In the genomic region with DNA sequence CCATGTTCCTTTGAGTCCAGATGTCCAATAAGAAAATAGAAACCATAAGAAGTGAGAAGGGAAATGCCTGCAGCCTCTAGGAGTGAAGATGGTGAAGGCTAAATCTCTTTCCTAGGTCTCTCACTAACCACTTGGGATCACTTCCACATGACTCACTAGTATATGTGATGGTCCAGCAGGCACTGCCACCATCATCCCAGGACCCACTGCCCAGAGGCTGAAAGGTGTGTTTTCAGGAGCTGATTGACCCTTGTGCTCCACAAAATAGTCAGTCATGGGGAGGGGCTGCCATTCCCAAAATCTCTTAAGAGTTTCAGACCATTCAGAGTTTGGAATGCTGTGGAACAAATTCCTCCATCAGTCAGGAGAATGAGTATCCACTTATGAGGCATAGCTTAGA, we compare ENCODE assay signal across 13 cellular contexts. TPM values are rescaled to one million over a fixed set of nuclear protein-coding genes. Genes with fewer than 3 reads are reported as not detected.
DNase-seq lines count a peak whose midpoint lies in the region; ATAC-seq and TF ChIP-seq lines count a peak whose summit lies in the region.
"Had no signal": no experiment of that assay in that cellular context is flagged by ENCODE, and none has a peak within 500 bp of the region (broad histone marks: within the 10 kb centered on the region; RNA-seq: fewer than 3 reads in every experiment).

No MANE protein-coding gene starts in this region.

- H4K91ac ChIP-seq in trophoblast cell (ENCODE audit: low read depth, low read length), result peak overlapping the region; percentile 83

- intact Hi-C loops in colonic mucosa (cut with DNase I), result no loop called here

- H4K8ac ChIP-seq in trophoblast cell (ENCODE audit: low read depth, low read length), result peak overlapping the region; percentile 44

- H3K27me3 Mint-ChIP-seq in T-cell, result no peaks in the 10 kb centered on the region

- peaks cover 16% of the 10 kb centered on the region for H3K79me1 ChIP-seq in trophoblast cell (ENCODE audit: low read length)

- H3K4me1 ChIP-seq in BLaER1 treated with 17β-estradiol and CSF1 and Interleukin-3, amounts not matched to agents 10 nM and 100 nM, result peaks cover 91 to 100% (median 99%) of the 10 kb centered on the region in 10 experiments
- peaks cover 28% of the 10 kb centered on the region for H3K4me1 ChIP-seq in DND-41 (ENCODE audit: insufficient read depth, low read length)
- H3K4me1 ChIP-seq in trophoblast cell (ENCODE audit: control insufficient read depth in 1 of 2, insufficient read depth in 2 of 2, low read length in 2 of 2), result peaks cover 33 to 37% of the 10 kb centered on the region in 2 experiments
- H3K4me1 ChIP-seq in colonic mucosa, result no peaks in the 10 kb centered on the region
- H3K4me1 ChIP-seq: BE2C had no signal

- H3K14ac ChIP-seq in trophoblast cell (ENCODE audit: low read length), result peak overlapping the region; percentile 38

- H3K27ac Mint-ChIP-seq in T-cell, result peak overlapping the region; percentile 82 to 92

- peaks cover 65 to 70% (median 69%) of the 10 kb centered on the region in 3 donors for H3K4me1 Mint-ChIP-seq in T-cell

- TF ChIP-seq CTCF in DND-41 (IDR thresholded peaks at IDR 0.05; ENCODE audit: borderline replicate concordance, extremely low read depth, low read length, poor library complexity, severe bottlenecking), result no peak
- TF ChIP-seq CTCF in colonic mucosa (IDR thresholded peaks at IDR 0.05), result no peak

- H3K18ac ChIP-seq in trophoblast cell (ENCODE audit: low read length), result peak overlapping the region; percentile 50

- POLR2A ChIA-PET in T-cell (lab: Charles Lee), result no interaction called here

- DNase-seq in DND-41, result no peak
- DNase-seq in T-cell, result no peak
- DNase-seq in trophoblast cell, result peak; percentile 75 to 81
- DNase-seq in activated T-cell treated with anti-CD3 and anti-CD28 coated beads for 4 hours, result no peak
- DNase-seq in DMS53 (lab: John Stamatoyannopoulos, UW), result no peak
- DNase-seq in colonic mucosa, result no peak
- DNase-seq: BE2C, DMS79 treated with DMSO at 0.1 percent for 48 hours, GDM1 had no signal

- H3K4ac ChIP-seq in trophoblast cell (ENCODE audit: low read depth, low read length), result peak overlapping the region; percentile 35

- no peak overlapping the region for H3K4me3 Mint-ChIP-seq in T-cell

- H3K4me3 ChIP-seq in BLaER1 treated with 17β-estradiol and CSF1 and Interleukin-3, amounts not matched to agents 10 nM and 100 nM, result no peak overlapping the region
- no peak overlapping the region for H3K4me3 ChIP-seq in DND-41 (ENCODE audit: low read depth in 1 of 2, low read length in 2 of 2)
- no peak overlapping the region for H3K4me3 ChIP-seq in trophoblast cell (ENCODE audit: low read depth, low read length)
- no peak overlapping the region for H3K4me3 ChIP-seq in colonic mucosa
- H3K4me3 ChIP-seq: K562 had no signal

- H4K12ac ChIP-seq in trophoblast cell (ENCODE audit: low read depth, low read length), result no peak overlapping the region

- H2AFZ ChIP-seq in DND-41 (ENCODE audit: low read depth, low read length) (no peak overlapping the region), trophoblast cell (ENCODE audit: insufficient read depth, low read length, poor library complexity) (no peak overlapping the region)

- H4K20me1 ChIP-seq in BLaER1 treated with 17β-estradiol and CSF1 and Interleukin-3, amounts not matched to agents 10 nM and 100 nM, result peaks cover 0 to 41% (median 11%) of the 10 kb centered on the region in 11 experiments; a peak in 13 of 22 replicates
- peaks cover 39% of the 10 kb centered on the region for H4K20me1 ChIP-seq in DND-41 (ENCODE audit: insufficient read depth, low read length)

- H3K23ac ChIP-seq in trophoblast cell (ENCODE audit: low read length), result no peak overlapping the region

- peak overlapping the region; percentile 87 for H2BK12ac ChIP-seq in trophoblast cell (ENCODE audit: low read length)

- H3K9me3 Mint-ChIP-seq in T-cell, result no peaks in the 10 kb centered on the region

- peak overlapping the region; percentile 52 for H2BK5ac ChIP-seq in trophoblast cell (ENCODE audit: low read depth, low read length, poor library complexity)

- peaks cover 7 to 100% (median 76%) of the 10 kb centered on the region in 11 experiments; a peak in 20 of 22 replicates for H3K36me3 ChIP-seq in BLaER1 treated with 17β-estradiol and CSF1 and Interleukin-3, amounts not matched to agents 10 nM and 100 nM
- peaks cover 29% of the 10 kb centered on the region for H3K36me3 ChIP-seq in DND-41 (ENCODE audit: insufficient read depth, low read length)
- H3K36me3 ChIP-seq in trophoblast cell (ENCODE audit: control insufficient read depth in 1 of 2, insufficient read depth in 2 of 2, low read length in 2 of 2), result peaks cover 0 to 2% of the 10 kb centered on the region in 2 experiments
- no peaks in the 10 kb centered on the region for H3K36me3 ChIP-seq in colonic mucosa
- H3K36me3 ChIP-seq: BE2C had no signal

- H3K27ac ChIP-seq in BLaER1 treated with 17β-estradiol and CSF1 and Interleukin-3, amounts not matched to agents 10 nM and 100 nM, result peak overlapping the region in 9 of 11 experiments; percentile 16 to 98 (median 63); a peak in 16 of 22 replicates
- peak overlapping the region; percentile 19 for H3K27ac ChIP-seq in DND-41 (ENCODE audit: low read length)
- H3K27ac ChIP-seq in trophoblast cell (ENCODE audit: low read depth, low read length), result peak overlapping the region; percentile 56
- no peak overlapping the region for H3K27ac ChIP-seq in colonic mucosa
- H3K27ac ChIP-seq: HL-60 had no signal

- H3K79me2 ChIP-seq in DND-41 (ENCODE audit: insufficient read depth, low read length) (peaks cover 95% of the 10 kb centered on the region), trophoblast cell (ENCODE audit: control insufficient read depth, insufficient read depth, low read length, poor library complexity) (peaks cover 7% of the 10 kb centered on the region)

- peak overlapping the region in 1 of 11 experiments; percentile 32; a peak in 1 of 22 replicates for H3K9ac ChIP-seq in BLaER1 treated with 17β-estradiol and CSF1 and Interleukin-3, amounts not matched to agents 10 nM and 100 nM
- H3K9ac ChIP-seq in DND-41 (ENCODE audit: low read depth, low read length), result no peak overlapping the region
- no peak overlapping the region for H3K9ac ChIP-seq in trophoblast cell (ENCODE audit: low read length)
- no peak overlapping the region for H3K9ac ChIP-seq in colonic mucosa (ENCODE audit: low read depth in 2 of 2, low read length in 2 of 2)

- peak overlapping the region; percentile 69 for H2BK120ac ChIP-seq in trophoblast cell (ENCODE audit: insufficient read depth, low read length, poor library complexity)

- H2AK5ac ChIP-seq in trophoblast cell (ENCODE audit: low read length), result peak overlapping the region; percentile 65

- H3K9me3 ChIP-seq in BLaER1 treated with 17β-estradiol and CSF1 and Interleukin-3, amounts not matched to agents 10 nM and 100 nM (replicated peaks in 1 of 11), result no peaks in the 10 kb centered on the region
- H3K9me3 ChIP-seq in DND-41 (ENCODE audit: insufficient read depth, low read length, severe bottlenecking) (no peaks in the 10 kb centered on the region), trophoblast cell (ENCODE audit: insufficient read depth, low read depth, low read length) (peaks cover 2% of the 10 kb centered on the region), colonic mucosa (no peaks in the 10 kb centered on the region)
- H3K9me3 ChIP-seq: BE2C had no signal

- ATAC-seq in DND-41 (ENCODE audit: insufficient read depth, low read depth), result no peak
- ATAC-seq in T-cell (replicated peaks in 1 of 4), result no peak
- ATAC-seq: HCT116, K562 had no signal

- CTCF ChIA-PET in T-cell (lab: Charles Lee), result interaction anchor here in 1 of 2 donors (0.5 kb wide), 1 partner anchor 393 kb away, joined by 6 read pairs; no protein-coding TSS in a partner anchor

- no peaks in the 10 kb centered on the region for H3K36me3 Mint-ChIP-seq in T-cell

- no peaks in the 10 kb centered on the region for H3K27me3 ChIP-seq in BLaER1 treated with 17β-estradiol and CSF1 and Interleukin-3, amounts not matched to agents 10 nM and 100 nM
- no peaks in the 10 kb centered on the region for H3K27me3 ChIP-seq in DND-41 (ENCODE audit: insufficient read depth, low read length, poor library complexity)
- no peaks in the 10 kb centered on the region for H3K27me3 ChIP-seq in trophoblast cell (ENCODE audit: insufficient read depth, low read length)
- no peaks in the 10 kb centered on the region for H3K27me3 ChIP-seq in colonic mucosa

- peak overlapping the region; percentile 17 to 99 (median 94) for H3K4me2 ChIP-seq in BLaER1 treated with 17β-estradiol and CSF1 and Interleukin-3, amounts not matched to agents 10 nM and 100 nM
- H3K4me2 ChIP-seq in DND-41 (ENCODE audit: insufficient read depth, low read length), result no peak overlapping the region
- no peak overlapping the region for H3K4me2 ChIP-seq in trophoblast cell (ENCODE audit: low read length)

RNA-seq across cellular contexts. Expression of a gene that starts 22.9 kb away (rescaled TPM):
- total RNA-seq in T-cell, result 10 to 100 TPM; 29.7 to 44.0 (median 36.8) TPM
- polyA plus RNA-seq in trophoblast cell (2013), result 67.0 and 69.0 TPM in 2 replicates
- total RNA-seq in colonic mucosa, result 1 to 10 TPM; 3.7 to 5.8 TPM

Comparison
In these comparisons a context has a peak if more than half of its experiments do, and no peak if none do; other contexts are left out.
1. H3K4me2 ChIP-seq: peak in BLaER1 treated with 17β-estradiol and CSF1 and Interleukin-3, amounts not matched to agents 10 nM and 100 nM (11 of 11); none in DND-41 (single experiment) and trophoblast cell (single experiment).
2. DNase-seq: peak in trophoblast cell (2 of 2); none in DND-41 (single experiment), T-cell (0 of 34), activated T-cell treated with anti-CD3 and anti-CD28 coated beads for 4 hours (single experiment), DMS53 (single experiment) and colonic mucosa (single experiment).
3. RNA of a gene that starts 22.9 kb away (total RNA-seq): 29.7 to 44.0 TPM in T-cell; 3.7 to 5.8 TPM in colonic mucosa; every median in the first group is over 4 times any median in the second.